In the genomic region with DNA sequence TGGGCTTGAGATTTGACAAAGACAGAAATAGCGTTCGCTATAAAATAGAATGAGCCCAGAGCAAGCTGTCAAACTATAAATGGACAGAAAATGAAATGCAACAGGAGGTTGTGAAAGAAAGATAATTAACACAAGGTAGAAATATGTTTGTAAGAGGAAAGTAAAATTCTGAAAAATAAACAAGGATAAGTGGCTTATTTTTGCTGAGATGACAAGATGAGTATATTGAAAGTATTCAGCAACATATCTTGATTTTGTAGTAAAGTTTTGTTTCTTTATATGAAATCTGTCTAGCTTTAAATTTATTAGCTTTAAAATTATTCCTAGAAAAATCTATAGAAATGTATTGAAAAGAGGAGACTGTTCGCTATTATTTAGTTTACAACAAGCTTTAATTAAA, we compare ENCODE assay signal across 25 cellular contexts.
"Had no signal": no experiment of that assay in that cellular context is flagged by ENCODE, and none has a peak within 500 bp of the region (broad histone marks: within the 10 kb centered on the region; RNA-seq: fewer than 3 reads in every experiment).

No MANE protein-coding gene starts in this region.

- H3K9ac ChIP-seq: neural progenitor cell had no signal

- H3K27me3 ChIP-seq: colonic mucosa, gastrocnemius medialis, neural progenitor cell, ovary, tibial nerve, upper lobe of left lung had no signal

- H3K27ac ChIP-seq: colonic mucosa, epithelial cell of prostate, gastrocnemius medialis, neural progenitor cell, ovary, psoas muscle, tibial nerve, upper lobe of left lung had no signal

- H3K4me2 ChIP-seq: neural progenitor cell had no signal

- ATAC-seq: gastrocnemius medialis; left lobe of liver; naive thymus-derived CD4-positive, alpha-beta T cell; psoas muscle; stimulated activated naive B cell treated with anti-CD40 and anti-IgM and Interleukin-4, amounts not matched to agents 10 μg/mL and 1 μg/mL and 100 μg/mL, for 72 hours had no signal

- H3K4me3 ChIP-seq: colonic mucosa, gastrocnemius medialis, lung, neural progenitor cell, ovary, psoas muscle, skin epidermis, thoracic aorta, tibial nerve, upper lobe of left lung had no signal

- H3K4me1 ChIP-seq: colonic mucosa, gastrocnemius medialis, neural progenitor cell, psoas muscle had no signal

- H3K36me3 ChIP-seq: colonic mucosa, gastrocnemius medialis, neural progenitor cell, ovary, thoracic aorta, tibial nerve, upper lobe of left lung had no signal

- DNase-seq: colonic mucosa; effector CD8-positive, alpha-beta T cell; endodermal cell; foreskin fibroblast; gastrocnemius medialis; head of caudate nucleus; naive thymus-derived CD4-positive, alpha-beta T cell; nucleus accumbens; ovary; posterior cingulate gyrus; psoas muscle; right cardiac atrium; stimulated activated CD4-positive, alpha-beta T cell treated with anti-CD3 and anti-CD28 coated beads, Interleukin-15, amount 100 ng/mL, for 24 hours; stimulated activated CD4-positive, alpha-beta T cell treated with anti-CD3 and anti-CD28 coated beads, Interleukin-2, amount 100 ng/mL, for 48 hours; stimulated activated naive B cell treated with anti-CD40 and anti-IgM and Interleukin-4, amounts not matched to agents 10 μg/mL and 1 μg/mL and 100 μg/mL, for 72 hours; upper lobe of left lung had no signal

- H3K9me3 ChIP-seq: colonic mucosa, gastrocnemius medialis, ovary, psoas muscle, thoracic aorta, tibial nerve, upper lobe of left lung had no signal

- FAIRE-seq: keratinocyte, urothelium cell line had no signal

- H2AFZ ChIP-seq: neural progenitor cell had no signal
